ENCODE assay signal across 1 cellular context in the genomic region with DNA sequence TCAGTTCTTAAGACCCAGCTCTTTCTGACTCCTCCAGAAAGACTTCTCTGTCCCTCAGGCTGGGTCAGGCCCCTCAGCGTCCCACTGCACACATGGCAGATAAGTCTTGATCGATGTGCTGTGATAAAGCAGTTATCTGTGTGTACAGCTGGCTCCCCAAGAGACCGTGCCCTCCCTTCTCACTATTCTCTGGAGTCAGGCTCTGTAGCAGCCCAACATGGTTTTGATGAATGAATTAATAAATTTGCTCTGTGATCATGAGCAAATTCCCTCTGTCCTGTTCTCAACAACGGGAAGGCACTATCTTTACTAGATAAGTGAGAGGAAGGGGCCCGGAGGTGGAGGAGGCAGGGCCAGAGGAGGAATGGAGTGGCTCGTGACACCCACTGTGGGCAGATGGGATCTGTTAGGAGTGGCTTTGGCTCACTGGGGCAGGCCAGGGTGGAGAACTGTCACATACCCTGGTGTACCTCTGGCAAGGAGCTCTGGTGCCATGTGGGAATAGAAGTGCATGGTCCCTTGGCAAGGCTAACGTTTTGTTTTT.
TF ChIP-seq lines count a peak whose summit lies in the region.

No MANE protein-coding gene starts in this region.

TF ChIP-seq in K562, 482 proteins besides CTCF, POLR2A, EP300 and RAD21 (continued from another document and continues in another):
- TF ChIP-seq, protein P1, sequence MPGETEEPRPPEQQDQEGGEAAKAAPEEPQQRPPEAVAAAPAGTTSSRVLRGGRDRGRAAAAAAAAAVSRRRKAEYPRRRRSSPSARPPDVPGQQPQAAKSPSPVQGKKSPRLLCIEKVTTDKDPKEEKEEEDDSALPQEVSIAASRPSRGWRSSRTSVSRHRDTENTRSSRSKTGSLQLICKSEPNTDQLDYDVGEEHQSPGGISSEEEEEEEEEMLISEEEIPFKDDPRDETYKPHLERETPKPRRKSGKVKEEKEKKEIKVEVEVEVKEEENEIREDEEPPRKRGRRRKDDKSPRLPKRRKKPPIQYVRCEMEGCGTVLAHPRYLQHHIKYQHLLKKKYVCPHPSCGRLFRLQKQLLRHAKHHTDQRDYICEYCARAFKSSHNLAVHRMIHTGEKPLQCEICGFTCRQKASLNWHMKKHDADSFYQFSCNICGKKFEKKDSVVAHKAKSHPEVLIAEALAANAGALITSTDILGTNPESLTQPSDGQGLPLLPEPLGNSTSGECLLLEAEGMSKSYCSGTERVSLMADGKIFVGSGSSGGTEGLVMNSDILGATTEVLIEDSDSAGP (CRISPR knock-in tag; IDR thresholded peaks at IDR 0.05), result no peak; the same call in 1 of the 2 replicates
- TF ChIP-seq FOXJ2 (tag; IDR thresholded peaks at IDR 0.05), result no peak
- TF ChIP-seq, protein P2, sequence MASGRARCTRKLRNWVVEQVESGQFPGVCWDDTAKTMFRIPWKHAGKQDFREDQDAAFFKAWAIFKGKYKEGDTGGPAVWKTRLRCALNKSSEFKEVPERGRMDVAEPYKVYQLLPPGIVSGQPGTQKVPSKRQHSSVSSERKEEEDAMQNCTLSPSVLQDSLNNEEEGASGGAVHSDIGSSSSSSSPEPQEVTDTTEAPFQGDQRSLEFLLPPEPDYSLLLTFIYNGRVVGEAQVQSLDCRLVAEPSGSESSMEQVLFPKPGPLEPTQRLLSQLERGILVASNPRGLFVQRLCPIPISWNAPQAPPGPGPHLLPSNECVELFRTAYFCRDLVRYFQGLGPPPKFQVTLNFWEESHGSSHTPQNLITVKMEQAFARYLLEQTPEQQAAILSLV (tag; IDR thresholded peaks at IDR 0.05), result no peak
- TF ChIP-seq TEAD2 (tag; IDR thresholded peaks at IDR 0.05), result peak; percentile 42; the same call in 1 of the 2 replicates
- no peak; a peak in 1 of 4 replicates for TF ChIP-seq TRIM24 (IDR thresholded peaks at IDR 0.05)
- TF ChIP-seq BHLHE40 (IDR thresholded peaks at IDR 0.05; ENCODE audit: low read length), result peak; percentile 76
- no peak; the same call in 1 of the 2 replicates for TF ChIP-seq NFXL1 (CRISPR knock-in tag; IDR thresholded peaks at IDR 0.05)
- 0 out of 2 replicates have a peak, but pooled peaks have one; percentile 29 for TF ChIP-seq DIDO1 (tag; IDR thresholded peaks at IDR 0.05; ENCODE audit: low read depth)
- no peak for TF ChIP-seq XRCC3 (IDR thresholded peaks at IDR 0.05)
- no peak for TF ChIP-seq ZNF217 (CRISPR knock-in tag; IDR thresholded peaks at IDR 0.05)
- TF ChIP-seq ZNF3 (CRISPR knock-in tag; IDR thresholded peaks at IDR 0.05), result no peak
- no peak for TF ChIP-seq ASH1L (IDR thresholded peaks at IDR 0.05; ENCODE audit: borderline replicate concordance, low read depth, partially characterized antibody)
- peak; percentile 60; the same call in 1 of the 2 replicates for TF ChIP-seq MECOM (CRISPR knock-in tag; IDR thresholded peaks at IDR 0.05)
- TF ChIP-seq, protein P3, sequence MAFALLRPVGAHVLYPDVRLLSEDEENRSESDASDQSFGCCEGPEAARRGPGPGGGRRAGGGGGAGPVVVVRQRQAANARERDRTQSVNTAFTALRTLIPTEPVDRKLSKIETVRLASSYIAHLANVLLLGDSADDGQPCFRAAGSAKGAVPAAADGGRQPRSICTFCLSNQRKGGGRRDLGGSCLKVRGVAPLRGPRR (CRISPR knock-in tag; IDR thresholded peaks at IDR 0.05), result peak; percentile 86
- no peak for TF ChIP-seq ZNF778 (CRISPR knock-in tag; IDR thresholded peaks at IDR 0.05)
- no peak for TF ChIP-seq ZKSCAN3 (CRISPR knock-in tag; IDR thresholded peaks at IDR 0.05)
- no peak for TF ChIP-seq E2F3 (CRISPR knock-in tag; IDR thresholded peaks at IDR 0.05)
- TF ChIP-seq, protein P4, sequence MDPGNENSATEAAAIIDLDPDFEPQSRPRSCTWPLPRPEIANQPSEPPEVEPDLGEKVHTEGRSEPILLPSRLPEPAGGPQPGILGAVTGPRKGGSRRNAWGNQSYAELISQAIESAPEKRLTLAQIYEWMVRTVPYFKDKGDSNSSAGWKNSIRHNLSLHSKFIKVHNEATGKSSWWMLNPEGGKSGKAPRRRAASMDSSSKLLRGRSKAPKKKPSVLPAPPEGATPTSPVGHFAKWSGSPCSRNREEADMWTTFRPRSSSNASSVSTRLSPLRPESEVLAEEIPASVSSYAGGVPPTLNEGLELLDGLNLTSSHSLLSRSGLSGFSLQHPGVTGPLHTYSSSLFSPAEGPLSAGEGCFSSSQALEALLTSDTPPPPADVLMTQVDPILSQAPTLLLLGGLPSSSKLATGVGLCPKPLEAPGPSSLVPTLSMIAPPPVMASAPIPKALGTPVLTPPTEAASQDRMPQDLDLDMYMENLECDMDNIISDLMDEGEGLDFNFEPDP (CRISPR knock-in tag; IDR thresholded peaks at IDR 0.05), result no peak
- TF ChIP-seq, protein P5, sequence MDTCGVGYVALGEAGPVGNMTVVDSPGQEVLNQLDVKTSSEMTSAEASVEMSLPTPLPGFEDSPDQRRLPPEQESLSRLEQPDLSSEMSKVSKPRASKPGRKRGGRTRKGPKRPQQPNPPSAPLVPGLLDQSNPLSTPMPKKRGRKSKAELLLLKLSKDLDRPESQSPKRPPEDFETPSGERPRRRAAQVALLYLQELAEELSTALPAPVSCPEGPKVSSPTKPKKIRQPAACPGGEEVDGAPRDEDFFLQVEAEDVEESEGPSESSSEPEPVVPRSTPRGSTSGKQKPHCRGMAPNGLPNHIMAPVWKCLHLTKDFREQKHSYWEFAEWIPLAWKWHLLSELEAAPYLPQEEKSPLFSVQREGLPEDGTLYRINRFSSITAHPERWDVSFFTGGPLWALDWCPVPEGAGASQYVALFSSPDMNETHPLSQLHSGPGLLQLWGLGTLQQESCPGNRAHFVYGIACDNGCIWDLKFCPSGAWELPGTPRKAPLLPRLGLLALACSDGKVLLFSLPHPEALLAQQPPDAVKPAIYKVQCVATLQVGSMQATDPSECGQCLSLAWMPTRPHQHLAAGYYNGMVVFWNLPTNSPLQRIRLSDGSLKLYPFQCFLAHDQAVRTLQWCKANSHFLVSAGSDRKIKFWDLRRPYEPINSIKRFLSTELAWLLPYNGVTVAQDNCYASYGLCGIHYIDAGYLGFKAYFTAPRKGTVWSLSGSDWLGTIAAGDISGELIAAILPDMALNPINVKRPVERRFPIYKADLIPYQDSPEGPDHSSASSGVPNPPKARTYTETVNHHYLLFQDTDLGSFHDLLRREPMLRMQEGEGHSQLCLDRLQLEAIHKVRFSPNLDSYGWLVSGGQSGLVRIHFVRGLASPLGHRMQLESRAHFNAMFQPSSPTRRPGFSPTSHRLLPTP (IDR thresholded peaks at IDR 0.05; ENCODE audit: borderline replicate concordance, extremely low read depth, insufficient read length), result no peak
- no peak for TF ChIP-seq POLR2B (IDR thresholded peaks at IDR 0.05; ENCODE audit: low read depth, partially characterized antibody)
- TF ChIP-seq, protein P6, sequence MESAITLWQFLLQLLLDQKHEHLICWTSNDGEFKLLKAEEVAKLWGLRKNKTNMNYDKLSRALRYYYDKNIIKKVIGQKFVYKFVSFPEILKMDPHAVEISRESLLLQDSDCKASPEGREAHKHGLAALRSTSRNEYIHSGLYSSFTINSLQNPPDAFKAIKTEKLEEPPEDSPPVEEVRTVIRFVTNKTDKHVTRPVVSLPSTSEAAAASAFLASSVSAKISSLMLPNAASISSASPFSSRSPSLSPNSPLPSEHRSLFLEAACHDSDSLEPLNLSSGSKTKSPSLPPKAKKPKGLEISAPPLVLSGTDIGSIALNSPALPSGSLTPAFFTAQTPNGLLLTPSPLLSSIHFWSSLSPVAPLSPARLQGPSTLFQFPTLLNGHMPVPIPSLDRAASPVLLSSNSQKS (CRISPR knock-in tag; IDR thresholded peaks at IDR 0.05), result no peak
- no peak for TF ChIP-seq ZNF143 (CRISPR knock-in tag; IDR thresholded peaks at IDR 0.05)
- TF ChIP-seq SRSF1 (IDR thresholded peaks at IDR 0.05; ENCODE audit: low read depth, low read length), result no peak
- TF ChIP-seq SMARCE1 (IDR thresholded peaks at IDR 0.05), result peak; percentile 95
- TF ChIP-seq HNRNPLL (IDR thresholded peaks at IDR 0.05; ENCODE audit: low read depth, low read length, poor library complexity, severe bottlenecking), result no peak
- TF ChIP-seq JUN (IDR thresholded peaks at IDR 0.05; ENCODE audit: borderline replicate concordance, low read depth, low read length), result peak; percentile 37; the same call in 1 of the 2 replicates
- no peak for TF ChIP-seq JUN (CRISPR knock-in tag; IDR thresholded peaks at IDR 0.05; ENCODE audit: borderline replicate concordance)
- 0 out of 2 replicates have a peak, but pooled peaks have one; percentile 10 for TF ChIP-seq ZNF75A (CRISPR knock-in tag; IDR thresholded peaks at IDR 0.05)
- peak; percentile 72 for TF ChIP-seq NEUROD1 (IDR thresholded peaks at IDR 0.05; ENCODE audit: borderline replicate concordance, low read depth, low read length, partially characterized antibody)
- no peak; a peak in 1 of 4 replicates for TF ChIP-seq NONO (IDR thresholded peaks at IDR 0.05; ENCODE audit: low read depth in 2 of 2, low read length in 1 of 2)
- no peak for TF ChIP-seq CSDE1 (IDR thresholded peaks at IDR 0.05)
- TF ChIP-seq SMAD1 (IDR thresholded peaks at IDR 0.05; ENCODE audit: low read depth, low read length, partially characterized antibody), result peak; percentile 60
- TF ChIP-seq PTTG1 (tag; IDR thresholded peaks at IDR 0.05; ENCODE audit: low read depth), result peak; percentile 66; the same call in 1 of the 2 replicates
- TF ChIP-seq SRSF7 (optimal IDR thresholded peaks at IDR 0.05; ENCODE audit: low read depth, low read length), result no peak
- TF ChIP-seq, protein P7, sequence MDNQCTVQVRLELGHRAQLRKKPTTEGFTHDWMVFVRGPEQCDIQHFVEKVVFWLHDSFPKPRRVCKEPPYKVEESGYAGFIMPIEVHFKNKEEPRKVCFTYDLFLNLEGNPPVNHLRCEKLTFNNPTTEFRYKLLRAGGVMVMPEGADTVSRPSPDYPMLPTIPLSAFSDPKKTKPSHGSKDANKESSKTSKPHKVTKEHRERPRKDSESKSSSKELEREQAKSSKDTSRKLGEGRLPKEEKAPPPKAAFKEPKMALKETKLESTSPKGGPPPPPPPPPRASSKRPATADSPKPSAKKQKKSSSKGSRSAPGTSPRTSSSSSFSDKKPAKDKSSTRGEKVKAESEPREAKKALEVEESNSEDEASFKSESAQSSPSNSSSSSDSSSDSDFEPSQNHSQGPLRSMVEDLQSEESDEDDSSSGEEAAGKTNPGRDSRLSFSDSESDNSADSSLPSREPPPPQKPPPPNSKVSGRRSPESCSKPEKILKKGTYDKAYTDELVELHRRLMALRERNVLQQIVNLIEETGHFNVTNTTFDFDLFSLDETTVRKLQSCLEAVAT (IDR thresholded peaks at IDR 0.05), result no peak; a peak in 2 of 4 replicates
- TF ChIP-seq ZNF165 (CRISPR knock-in tag; IDR thresholded peaks at IDR 0.05; ENCODE audit: borderline replicate concordance), result no peak
- TF ChIP-seq PCBP1 (IDR thresholded peaks at IDR 0.05; ENCODE audit: low read depth, low read length, poor library complexity, severe bottlenecking), result no peak
- 0 out of 2 replicates have a peak, but pooled peaks have one; percentile 16 for TF ChIP-seq ETV1 (tag; conservative IDR thresholded peaks at IDR 0.05; ENCODE audit: low read depth)
- TF ChIP-seq, protein P8, sequence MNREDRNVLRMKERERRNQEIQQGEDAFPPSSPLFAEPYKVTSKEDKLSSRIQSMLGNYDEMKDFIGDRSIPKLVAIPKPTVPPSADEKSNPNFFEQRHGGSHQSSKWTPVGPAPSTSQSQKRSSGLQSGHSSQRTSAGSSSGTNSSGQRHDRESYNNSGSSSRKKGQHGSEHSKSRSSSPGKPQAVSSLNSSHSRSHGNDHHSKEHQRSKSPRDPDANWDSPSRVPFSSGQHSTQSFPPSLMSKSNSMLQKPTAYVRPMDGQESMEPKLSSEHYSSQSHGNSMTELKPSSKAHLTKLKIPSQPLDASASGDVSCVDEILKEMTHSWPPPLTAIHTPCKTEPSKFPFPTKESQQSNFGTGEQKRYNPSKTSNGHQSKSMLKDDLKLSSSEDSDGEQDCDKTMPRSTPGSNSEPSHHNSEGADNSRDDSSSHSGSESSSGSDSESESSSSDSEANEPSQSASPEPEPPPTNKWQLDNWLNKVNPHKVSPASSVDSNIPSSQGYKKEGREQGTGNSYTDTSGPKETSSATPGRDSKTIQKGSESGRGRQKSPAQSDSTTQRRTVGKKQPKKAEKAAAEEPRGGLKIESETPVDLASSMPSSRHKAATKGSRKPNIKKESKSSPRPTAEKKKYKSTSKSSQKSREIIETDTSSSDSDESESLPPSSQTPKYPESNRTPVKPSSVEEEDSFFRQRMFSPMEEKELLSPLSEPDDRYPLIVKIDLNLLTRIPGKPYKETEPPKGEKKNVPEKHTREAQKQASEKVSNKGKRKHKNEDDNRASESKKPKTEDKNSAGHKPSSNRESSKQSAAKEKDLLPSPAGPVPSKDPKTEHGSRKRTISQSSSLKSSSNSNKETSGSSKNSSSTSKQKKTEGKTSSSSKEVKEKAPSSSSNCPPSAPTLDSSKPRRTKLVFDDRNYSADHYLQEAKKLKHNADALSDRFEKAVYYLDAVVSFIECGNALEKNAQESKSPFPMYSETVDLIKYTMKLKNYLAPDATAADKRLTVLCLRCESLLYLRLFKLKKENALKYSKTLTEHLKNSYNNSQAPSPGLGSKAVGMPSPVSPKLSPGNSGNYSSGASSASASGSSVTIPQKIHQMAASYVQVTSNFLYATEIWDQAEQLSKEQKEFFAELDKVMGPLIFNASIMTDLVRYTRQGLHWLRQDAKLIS (CRISPR knock-in tag; IDR thresholded peaks at IDR 0.05), result no peak
- TF ChIP-seq, protein P9, sequence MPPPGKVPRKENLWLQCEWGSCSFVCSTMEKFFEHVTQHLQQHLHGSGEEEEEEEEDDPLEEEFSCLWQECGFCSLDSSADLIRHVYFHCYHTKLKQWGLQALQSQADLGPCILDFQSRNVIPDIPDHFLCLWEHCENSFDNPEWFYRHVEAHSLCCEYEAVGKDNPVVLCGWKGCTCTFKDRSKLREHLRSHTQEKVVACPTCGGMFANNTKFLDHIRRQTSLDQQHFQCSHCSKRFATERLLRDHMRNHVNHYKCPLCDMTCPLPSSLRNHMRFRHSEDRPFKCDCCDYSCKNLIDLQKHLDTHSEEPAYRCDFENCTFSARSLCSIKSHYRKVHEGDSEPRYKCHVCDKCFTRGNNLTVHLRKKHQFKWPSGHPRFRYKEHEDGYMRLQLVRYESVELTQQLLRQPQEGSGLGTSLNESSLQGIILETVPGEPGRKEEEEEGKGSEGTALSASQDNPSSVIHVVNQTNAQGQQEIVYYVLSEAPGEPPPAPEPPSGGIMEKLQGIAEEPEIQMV (tag; conservative IDR thresholded peaks at IDR 0.05; ENCODE audit: low read depth), result peak; percentile 54; the same call in 1 of the 2 replicates
- TF ChIP-seq SP1 (CRISPR knock-in tag; IDR thresholded peaks at IDR 0.05), result peak; percentile 26; the same call in 1 of the 2 replicates
- TF ChIP-seq ELF1 (tag; IDR thresholded peaks at IDR 0.05), result peak; percentile 28; the same call in 1 of the 2 replicates
- TF ChIP-seq RBM39 (optimal IDR thresholded peaks at IDR 0.05; ENCODE audit: low read depth, low read length), result no peak
- TF ChIP-seq ILK (tag; IDR thresholded peaks at IDR 0.05; ENCODE audit: borderline replicate concordance, low read depth), result no peak
- TF ChIP-seq MYBL2 (IDR thresholded peaks at IDR 0.05; ENCODE audit: low read depth), result no peak
- no peak for TF ChIP-seq MYBL2 (CRISPR knock-in tag; IDR thresholded peaks at IDR 0.05; ENCODE audit: borderline replicate concordance)
- no peak for TF ChIP-seq LCOR (CRISPR knock-in tag; IDR thresholded peaks at IDR 0.05)
- TF ChIP-seq ZFPM2 (CRISPR knock-in tag; IDR thresholded peaks at IDR 0.05), result 0 out of 2 replicates have a peak, but pooled peaks have one; percentile 80
